ENCODE assay signal across 7 cellular contexts in genomic region chrX:67555578-67556203, GRCh38. TPM values are rescaled to one million over a fixed set of nuclear protein-coding genes. Genes with fewer than 3 reads are reported as not detected.
DNase-seq lines count a peak whose midpoint lies in the region; ATAC-seq and TF ChIP-seq lines count a peak whose summit lies in the region.

No MANE protein-coding gene starts in this region.

- H3K79me2 ChIP-seq in H9 (ENCODE audit: insufficient read depth, low read length): peaks cover 4% of the 10 kb centered on the region; the same call in 1 of the 2 replicates

- H3K14ac ChIP-seq in H9 (ENCODE audit: insufficient read depth, low read length): no peak overlapping the region

- H3K4me1 Mint-ChIP-seq in H9 (no peaks in the 10 kb centered on the region), glutamatergic neuron (ENCODE audit: low read depth, unreplicated experiment) (no peaks in the 10 kb centered on the region), type B pancreatic cell (ENCODE audit: unreplicated experiment) (no peaks in the 10 kb centered on the region)
- no peaks in the 10 kb centered on the region for H3K4me1 Mint-ChIP-seq in activated CD4-positive, alpha-beta memory T cell treated with anti-CD3 and anti-CD28 coated beads, Interleukin-2, amount 10 ng/mL, durations not matched to agents 7 days and 5 days

- POLR2A ChIA-PET in GM10248 (lab: Yijun Ruan, JAX): no interaction called here
- POLR2A ChIA-PET in activated CD4-positive, alpha-beta memory T cell treated with anti-CD3 and anti-CD28 coated beads, Interleukin-2, amount 10 ng/mL, durations not matched to agents 7 days and 5 days (lab: Charles Lee): no interaction called here

- no peaks in the 10 kb centered on the region for H3K23me2 ChIP-seq in H9 (ENCODE audit: insufficient read length, low read depth, low read length, poor library complexity, severe bottlenecking)

- H3K4ac ChIP-seq in H9 (ENCODE audit: low read depth, low read length): no peak overlapping the region

- H3K9me3 Mint-ChIP-seq in H9 (peaks cover 49 to 70% of the 10 kb centered on the region in 2 experiments), glutamatergic neuron (ENCODE audit: unreplicated experiment) (peaks cover 2% of the 10 kb centered on the region), type B pancreatic cell (peaks cover 4% of the 10 kb centered on the region)
- no peaks in the 10 kb centered on the region for H3K9me3 Mint-ChIP-seq in activated CD4-positive, alpha-beta memory T cell treated with anti-CD3 and anti-CD28 coated beads, Interleukin-2, amount 10 ng/mL, durations not matched to agents 7 days and 5 days

- H3K56ac ChIP-seq in H9 (ENCODE audit: insufficient read length, low read depth, low read length): no peak overlapping the region

- H3K18ac ChIP-seq in H9 (ENCODE audit: insufficient read length, low read depth, low read length): no peak overlapping the region

- DNase-seq in GM10248 (ENCODE audit: extremely low spot score) (peak; percentile 4), H9 (peak; percentile 55), RWPE2 (ENCODE audit: low spot score) (no peak), glutamatergic neuron (peak; percentile 51), type B pancreatic cell (ENCODE audit: extremely low spot score, unreplicated experiment) (no peak), prostate gland (ENCODE audit: low spot score) (no peak)
- no peak for DNase-seq in activated CD4-positive, alpha-beta memory T cell treated with anti-CD3 and anti-CD28 coated beads, Interleukin-2, amount 10 ng/mL, durations not matched to agents 7 days and 5 days

- H2BK5ac ChIP-seq in H9 (ENCODE audit: insufficient read length, low read length): no peak overlapping the region

- H3K36me3 ChIP-seq in RWPE2 (ENCODE audit: low read depth): no peaks in the 10 kb centered on the region
- H3K36me3 ChIP-seq in prostate gland: no peaks in the 10 kb centered on the region

- no peak overlapping the region for H3K23ac ChIP-seq in H9 (ENCODE audit: insufficient read length, low read depth, low read length)

- H2BK20ac ChIP-seq in H9 (ENCODE audit: low read depth, low read length, poor library complexity, severe bottlenecking): no peak overlapping the region

- H4K5ac ChIP-seq in H9 (ENCODE audit: insufficient read length, low read depth, low read length): no peak overlapping the region

- CTCF ChIA-PET in GM10248 (lab: Yijun Ruan, JAX): interaction anchor here (1.0 kb wide), 1 partner anchor 21 kb away, joined by 3 read pairs; no protein-coding TSS in a partner anchor
- CTCF ChIA-PET in activated CD4-positive, alpha-beta memory T cell treated with anti-CD3 and anti-CD28 coated beads, Interleukin-2, amount 10 ng/mL, durations not matched to agents 7 days and 5 days (lab: Charles Lee): no interaction called here

- no peak overlapping the region for H3K4me2 ChIP-seq in H9 (ENCODE audit: insufficient read depth, insufficient read length, low read length)

- H3K4me1 ChIP-seq in H9 (ENCODE audit: insufficient read depth, low read length) (no peaks in the 10 kb centered on the region), RWPE2 (ENCODE audit: insufficient read depth, poor library complexity, severe bottlenecking) (no peaks in the 10 kb centered on the region), prostate gland (replicated peaks) (no peaks in the 10 kb centered on the region)

- no peak for TF ChIP-seq POLR2A in prostate gland (IDR thresholded peaks at IDR 0.05)

- H2AK5ac ChIP-seq in H9 (ENCODE audit: insufficient read length, low read length): no peak overlapping the region

- intact Hi-C loops in prostate gland (cut with DNase I): no loop called here

- peak; percentile 26 for TF ChIP-seq CTCF in GM10248 (IDR thresholded peaks at IDR 0.05; ENCODE audit: control extremely low read depth, extremely low read depth, low read depth, missing control alignments)
- peak; percentile 77 for TF ChIP-seq CTCF in H9 (conservative IDR thresholded peaks at IDR 0.05)
- TF ChIP-seq CTCF in RWPE2 (IDR thresholded peaks at IDR 0.05; ENCODE audit: poor library complexity, severe bottlenecking): peak; percentile 55
- TF ChIP-seq CTCF in glutamatergic neuron (IDR thresholded peaks at IDR 0.05; ENCODE audit: partially characterized antibody, unreplicated experiment): peak; percentile 82
- peak; percentile 75 for TF ChIP-seq CTCF in type B pancreatic cell (conservative IDR thresholded peaks at IDR 0.05)
- peak in 2 of 4 experiments; percentile 12 to 25 for TF ChIP-seq CTCF in prostate gland (IDR thresholded peaks at IDR 0.05)

- ATAC-seq in RWPE2 (ENCODE audit: low read depth): no peak

- H3K27me3 ChIP-seq in H9 (ENCODE audit: insufficient read depth, low read length) (no peaks in the 10 kb centered on the region), RWPE2 (ENCODE audit: insufficient read depth, poor library complexity, severe bottlenecking) (no peaks in the 10 kb centered on the region), prostate gland (replicated peaks; ENCODE audit: insufficient read depth) (no peaks in the 10 kb centered on the region)

- no peak overlapping the region for H4K8ac ChIP-seq in H9 (replicated peaks; ENCODE audit: insufficient read length, low read depth, low read length)

- no peak overlapping the region for H2BK15ac ChIP-seq in H9 (ENCODE audit: low read depth, low read length)

- H3K27ac Mint-ChIP-seq in H9 (no peak overlapping the region), glutamatergic neuron (ENCODE audit: unreplicated experiment) (no peak overlapping the region), type B pancreatic cell (no peak overlapping the region)
- H3K27ac Mint-ChIP-seq in activated CD4-positive, alpha-beta memory T cell treated with anti-CD3 and anti-CD28 coated beads, Interleukin-2, amount 10 ng/mL, durations not matched to agents 7 days and 5 days: no peak overlapping the region

- no peak overlapping the region for H3K9ac ChIP-seq in H9 (ENCODE audit: extremely low read depth, insufficient read length, low read length)

- H3K36me3 Mint-ChIP-seq in H9 (ENCODE audit: insufficient read depth in 1 of 3, low read depth in 3 of 3) (peaks cover 9 to 20% (median 19%) of the 10 kb centered on the region in 3 experiments), glutamatergic neuron (ENCODE audit: unreplicated experiment) (no peaks in the 10 kb centered on the region), type B pancreatic cell (no peaks in the 10 kb centered on the region)
- H3K36me3 Mint-ChIP-seq in activated CD4-positive, alpha-beta memory T cell treated with anti-CD3 and anti-CD28 coated beads, Interleukin-2, amount 10 ng/mL, durations not matched to agents 7 days and 5 days (ENCODE audit: low read depth): no peaks in the 10 kb centered on the region

- no peak overlapping the region for H2BK12ac ChIP-seq in H9 (ENCODE audit: insufficient read length, low read depth, low read length)

- no peak overlapping the region for H2BK120ac ChIP-seq in H9 (ENCODE audit: low read depth, low read length, poor library complexity, severe bottlenecking)

- H3K27me3 Mint-ChIP-seq in H9 (ENCODE audit: low read depth) (no peaks in the 10 kb centered on the region), glutamatergic neuron (ENCODE audit: unreplicated experiment) (no peaks in the 10 kb centered on the region), type B pancreatic cell (no peaks in the 10 kb centered on the region)
- H3K27me3 Mint-ChIP-seq in activated CD4-positive, alpha-beta memory T cell treated with anti-CD3 and anti-CD28 coated beads, Interleukin-2, amount 10 ng/mL, durations not matched to agents 7 days and 5 days: no peaks in the 10 kb centered on the region

- peaks cover 37% of the 10 kb centered on the region for H3K9me3 ChIP-seq in H9 (ENCODE audit: control insufficient read depth, low read depth, low read length)
- no peaks in the 10 kb centered on the region for H3K9me3 ChIP-seq in RWPE2 (ENCODE audit: severe bottlenecking)
- H3K9me3 ChIP-seq in prostate gland: no peaks in the 10 kb centered on the region

- H4K91ac ChIP-seq in H9 (ENCODE audit: insufficient read length, low read depth, low read length): no peak overlapping the region

- H4K20me1 ChIP-seq in H9 (ENCODE audit: control insufficient read depth, insufficient read depth, insufficient read length): no peaks in the 10 kb centered on the region

- H3K27ac ChIP-seq in H9 (ENCODE audit: insufficient read length, low read depth, low read length): no peak overlapping the region
- no peak overlapping the region for H3K27ac ChIP-seq in RWPE2 (ENCODE audit: poor library complexity, severe bottlenecking)
- no peak overlapping the region for H3K27ac ChIP-seq in prostate gland

- H3K4me3 ChIP-seq in RWPE2 (ENCODE audit: severe bottlenecking) (no peak overlapping the region), prostate gland (no peak overlapping the region)

- WGBS in H9 (ENCODE audit: extremely low coverage, insufficient read length, low lambda C conversion rate): no CpG with 5 or more reads among the region's 7 CpGs
- 47% methylated on average over 7 of the region's 7 CpGs for WGBS in prostate gland

- no peak overlapping the region for H3K4me3 Mint-ChIP-seq in H9
- H3K4me3 Mint-ChIP-seq in glutamatergic neuron (ENCODE audit: unreplicated experiment): no peak overlapping the region
- H3K4me3 Mint-ChIP-seq in type B pancreatic cell: no peak overlapping the region
- no peak overlapping the region for H3K4me3 Mint-ChIP-seq in activated CD4-positive, alpha-beta memory T cell treated with anti-CD3 and anti-CD28 coated beads, Interleukin-2, amount 10 ng/mL, durations not matched to agents 7 days and 5 days

- no peak overlapping the region for H3T11ph ChIP-seq in H9 (ENCODE audit: low read length)

- H2AFZ ChIP-seq in H9 (ENCODE audit: low read length): no peak overlapping the region

- H3K79me1 ChIP-seq in H9 (ENCODE audit: insufficient read depth, low read depth, low read length, poor library complexity, severe bottlenecking): peaks cover 4% of the 10 kb centered on the region

RNA-seq across cellular contexts. Expression of gene AR, which starts 11.9 kb away (rescaled TPM):
- total RNA-seq in H9 (2021): 3.5 TPM in 2 replicates
- total RNA-seq in glutamatergic neuron (ENCODE audit: unreplicated experiment): 0.56 TPM
- 0.57 and 1.5 TPM in 2 replicates for total RNA-seq in type B pancreatic cell (ENCODE audit: low replicate concordance)
- total RNA-seq in activated CD4-positive, alpha-beta memory T cell treated with anti-CD3 and anti-CD28 coated beads, Interleukin-2, amount 10 ng/mL, durations not matched to agents 7 days and 5 days: under 1 TPM; 0.33 to 0.45 TPM
- total RNA-seq in prostate gland: 100 to 1,000 TPM in 1 of 2 donors, 10 to 100 TPM in 1; 77.4 to 119 TPM

Comparison
In these comparisons a context has a peak if more than half of its experiments do, and no peak if none do; other contexts are left out.
1. DNase-seq: peak in GM10248 (single experiment), H9 (single experiment) and glutamatergic neuron (single experiment); none in RWPE2 (single experiment), type B pancreatic cell (single experiment), activated CD4-positive, alpha-beta memory T cell treated with anti-CD3 and anti-CD28 coated beads, Interleukin-2, amount 10 ng/mL, durations not matched to agents 7 days and 5 days (single experiment) and prostate gland (single experiment).
2. RNA of gene AR, which starts 11.9 kb away (total RNA-seq): 77.4 to 119 TPM in prostate gland; 3.5 TPM in H9, 0.57 to 1.5 TPM in type B pancreatic cell, 0.56 TPM in glutamatergic neuron (single experiment) and 0.33 to 0.45 TPM in activated CD4-positive, alpha-beta memory T cell treated with anti-CD3 and anti-CD28 coated beads, Interleukin-2, amount 10 ng/mL, durations not matched to agents 7 days and 5 days; every median in the first group is over 10 times any median in the second.